In the genomic region with DNA sequence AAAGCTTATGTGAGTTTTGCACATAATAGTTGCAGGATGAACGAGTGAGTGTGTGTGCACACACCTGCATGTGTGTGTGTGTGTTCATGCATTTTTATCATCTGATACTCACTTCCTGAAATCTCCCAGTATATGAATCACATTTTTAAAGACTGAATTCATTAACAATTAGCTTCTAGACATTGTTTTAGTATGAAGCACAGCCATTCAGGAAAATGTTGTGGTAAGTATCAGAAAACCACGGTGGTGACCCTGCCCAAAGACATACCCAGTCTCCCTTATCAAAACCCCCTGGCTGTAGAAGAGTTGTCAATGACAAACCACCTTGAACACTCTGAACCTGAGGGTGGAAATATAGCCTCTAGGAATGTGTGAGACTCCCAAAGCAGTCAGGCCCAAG, we compare ENCODE assay signal across 23 cellular contexts.
A peak's percentile ranks its signal among the peaks of the same experiment; 100 is the strongest.
DNase-seq lines count a peak whose midpoint lies in the region; ATAC-seq and TF ChIP-seq lines count a peak whose summit lies in the region.
"Had no signal": no experiment of that assay in that cellular context is flagged by ENCODE, and none has a peak within 500 bp of the region (broad histone marks: within the 10 kb centered on the region; RNA-seq: fewer than 3 reads in every experiment).

No MANE protein-coding gene starts in this region.

- H3K4me3 ChIP-seq in epithelial cell of esophagus (ENCODE audit: low read length), result no peak overlapping the region
- H3K4me3 ChIP-seq: heart right ventricle, sigmoid colon, tibial nerve had no signal

- H3K27me3 Mint-ChIP-seq in osteocyte (ENCODE audit: unreplicated experiment), result no peaks in the 10 kb centered on the region

- no peak for TF ChIP-seq CTCF in epithelial cell of esophagus (IDR thresholded peaks at IDR 0.05; ENCODE audit: insufficient read depth, low read depth, low read length, missing control alignments)
- no peak for TF ChIP-seq CTCF in osteocyte (IDR thresholded peaks at IDR 0.05)

- H3K36me3 Mint-ChIP-seq in osteocyte (ENCODE audit: unreplicated experiment), result no peaks in the 10 kb centered on the region
- H3K36me3 Mint-ChIP-seq: immature natural killer cell; naive thymus-derived CD4-positive, alpha-beta T cell had no signal

- H3K4me1 Mint-ChIP-seq in osteocyte (ENCODE audit: unreplicated experiment), result no peaks in the 10 kb centered on the region
- H3K4me1 Mint-ChIP-seq: immature natural killer cell had no signal

- peaks cover 4% of the 10 kb centered on the region for H3K9me3 Mint-ChIP-seq in osteocyte (ENCODE audit: unreplicated experiment)
- H3K9me3 Mint-ChIP-seq: effector memory CD8-positive, alpha-beta T cell; immature natural killer cell; T-helper 1 cell treated with Interleukin-12 subunit alpha and Interleukin-12 subunit beta and Interleukin-4 antibody, amounts not matched to agents 30 μg/mL and 1 μg/mL, for 36 hours had no signal

- ATAC-seq in HG03457 (IDR thresholded peaks at IDR 0.05; ENCODE audit: unreplicated experiment), result no peak
- ATAC-seq: effector memory CD8-positive, alpha-beta T cell; heart right ventricle; naive thymus-derived CD4-positive, alpha-beta T cell; stimulated activated naive CD8-positive, alpha-beta T cell treated with anti-CD3 and anti-CD28 coated beads, Interleukin-15, Interleukin-2, amounts not matched to agents 100 U/mL and 50 U/mL, for 24 hours had no signal

- no peak overlapping the region for H3K4me3 Mint-ChIP-seq in osteocyte (ENCODE audit: unreplicated experiment)
- H3K4me3 Mint-ChIP-seq: effector memory CD8-positive, alpha-beta T cell; immature natural killer cell; naive thymus-derived CD4-positive, alpha-beta T cell; T-helper 1 cell treated with Interleukin-12 subunit alpha and Interleukin-12 subunit beta and Interleukin-4 antibody, amounts not matched to agents 30 μg/mL and 1 μg/mL, for 36 hours had no signal

- H3K27ac Mint-ChIP-seq in osteocyte (ENCODE audit: unreplicated experiment), result no peak overlapping the region
- H3K27ac Mint-ChIP-seq: effector memory CD8-positive, alpha-beta T cell; immature natural killer cell; naive thymus-derived CD4-positive, alpha-beta T cell; T-helper 1 cell treated with Interleukin-12 subunit alpha and Interleukin-12 subunit beta and Interleukin-4 antibody, amounts not matched to agents 30 μg/mL and 1 μg/mL, for 36 hours had no signal

- DNase-seq in EH (ENCODE audit: low read depth), result peak; percentile 22
- DNase-seq in NCI-H226, result peak; percentile 22
- DNase-seq in epithelial cell of esophagus (ENCODE audit: low read depth), result peak; percentile 62
- DNase-seq in osteocyte (ENCODE audit: extremely low spot score, unreplicated experiment), result peak; percentile 32
- no peak for DNase-seq in NCI-H2081 (lab: John Stamatoyannopoulos, UW)
- DNase-seq in NCI-H1417 treated with DMSO at 0.1 percent for 48 hours (lab: John Stamatoyannopoulos, UW), result no peak
- DNase-seq in dermis blood vessel endothelial cell, result no peak
- DNase-seq: activated gamma-delta T cell treated with Interleukin-2 at 50 U/mL for 16 hours; C1 segment of cervical spinal cord; effector memory CD8-positive, alpha-beta T cell; GF-D8; heart right ventricle; immature natural killer cell; naive thymus-derived CD4-positive, alpha-beta T cell; NCI-H1092 treated with DMSO at 0.1 percent for 48 hours; NCI-H69; SHP77 treated with DMSO at 0.1 percent for 48 hours; sigmoid colon; stimulated activated CD4-positive, alpha-beta T cell treated with anti-CD3 and anti-CD28 coated beads, Interleukin-2, amount 100 ng/mL, for 24 hours; stimulated activated naive CD8-positive, alpha-beta T cell treated with anti-CD3 and anti-CD28 coated beads, Interleukin-15, Interleukin-2, amounts not matched to agents 100 U/mL and 50 U/mL, for 24 hours had no signal

Comparison
In these comparisons a context has a peak if more than half of its experiments do, and no peak if none do; other contexts are left out.
1. DNase-seq: peak in EH (single experiment), NCI-H226 (single experiment), epithelial cell of esophagus (single experiment) and osteocyte (single experiment); none in NCI-H2081 (0 of 2), NCI-H1417 treated with DMSO at 0.1 percent for 48 hours (single experiment) and dermis blood vessel endothelial cell (single experiment).